In the genomic region with DNA sequence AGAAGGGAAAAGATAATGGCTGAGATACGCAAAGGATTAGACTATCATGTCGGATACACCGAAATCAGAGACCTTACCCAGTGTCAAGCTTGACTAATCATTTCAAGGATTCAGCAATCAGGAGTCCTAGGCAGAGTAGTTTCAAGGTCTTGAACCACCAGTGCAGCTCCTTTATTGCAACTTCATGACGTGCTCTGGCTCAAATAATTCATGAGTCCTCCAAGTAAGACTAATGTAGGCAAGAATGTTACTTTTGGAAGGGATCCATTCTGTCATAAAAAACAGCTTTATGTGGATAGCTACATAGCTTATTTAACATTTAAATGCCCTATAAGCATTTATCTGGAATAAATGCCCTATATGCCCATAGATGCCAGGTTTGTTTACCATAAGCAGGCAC, we compare ENCODE assay signal across 24 cellular contexts.
"Had no signal": no experiment of that assay in that cellular context is flagged by ENCODE, and none has a peak within 500 bp of the region (broad histone marks: within the 10 kb centered on the region; RNA-seq: fewer than 3 reads in every experiment).

No MANE protein-coding gene starts in this region.

- H3K9me3 ChIP-seq: adrenal gland, right lobe of liver, uterus had no signal

- H3K36me3 ChIP-seq: adrenal gland, heart left ventricle, right lobe of liver, uterus had no signal

- H3K27me3 ChIP-seq: adrenal gland, heart left ventricle, right lobe of liver, uterus had no signal

- H3K4me3 ChIP-seq: adrenal gland, heart left ventricle, mucosa of descending colon, right lobe of liver, uterus had no signal

- DNase-seq: activated CD4-positive, alpha-beta memory T cell treated with anti-CD3 and anti-CD28 coated beads for 36 hours; activated CD4-positive, alpha-beta T cell treated with anti-CD3 and anti-CD28 coated beads, Interleukin-2, amount 10 ng/mL, durations not matched to agents 24 days and 14 days; activated CD4-positive, CD25-positive, alpha-beta regulatory T cell treated with anti-CD3 and anti-CD28 coated beads, Interleukin-2, amount 50 U/mL, for 72 hours; activated CD8-positive, alpha-beta memory T cell treated with anti-CD3 and anti-CD28 coated beads, Interleukin-2, amount 50 U/mL, for 4 hours; activated effector memory CD4-positive, alpha-beta T cell treated with anti-CD3 and anti-CD28 coated beads, Interleukin-2, amount 50 U/mL, for 16 hours; activated naive CD4-positive, alpha-beta T cell treated with anti-CD3 and anti-CD28 coated beads for 36 hours; activated naive CD8-positive, alpha-beta T cell treated with anti-CD3 and anti-CD28 coated beads for 36 hours; activated T-cell treated with anti-CD3 and anti-CD28 coated beads, Interleukin-2, amount 50 U/mL, for 1 hour; adrenal gland; aorta; central memory CD4-positive, alpha-beta T cell; endodermal cell; heart left ventricle; left ventricle myocardium superior; mucosa of descending colon; right lobe of liver; small intestine; stimulated activated CD4-positive, alpha-beta T cell treated with anti-CD3 and anti-CD28 coated beads, Interleukin-4, amount 100 ng/mL, for 24 hours; substantia nigra; T-helper 17 cell; uterus had no signal

- ATAC-seq: esophagus mucosa; heart left ventricle; left ventricle myocardium superior; mucosa of descending colon; natural killer cell treated with Interleukin-12 subunit alpha and Interleukin-12 subunit beta and Interleukin-15 and Interleukin-18, amount 100 ng/mL, for 72 hours; right lobe of liver; stimulated activated effector memory CD8-positive, alpha-beta T cell treated with anti-CD3 and anti-CD28 coated beads, Interleukin-12 subunit alpha, Interleukin-12 subunit beta, amount 100 ng/mL, for 72 hours; T-helper 17 cell had no signal

- H3K27ac ChIP-seq: adrenal gland, heart left ventricle, right lobe of liver, uterus had no signal

- H3K4me1 ChIP-seq: adrenal gland, heart left ventricle, right lobe of liver, uterus had no signal
